In genomic region chr1:27589841-27590426, GRCh38 we compare ENCODE assay signal across 9 cellular contexts. TPM values are rescaled to one million over a fixed set of nuclear protein-coding genes. Genes with fewer than 3 reads are reported as not detected.
DNase-seq lines count a peak whose midpoint lies in the region; ATAC-seq, FAIRE-seq and TF ChIP-seq lines count a peak whose summit lies in the region.
"Had no signal": no experiment of that assay in that cellular context is flagged by ENCODE, and none has a peak within 500 bp of the region (broad histone marks: within the 10 kb centered on the region; RNA-seq: fewer than 3 reads in every experiment).

No MANE protein-coding gene starts in this region.

- TF ChIP-seq CTCF in HCT116 (IDR thresholded peaks at IDR 0.05 in 2 of 3, conservative IDR thresholded peaks at IDR 0.05 in 1 of 3; ENCODE audit: borderline replicate concordance in 1 of 3, insufficient read depth in 1 of 3, low read depth in 2 of 3, low read length in 2 of 3) (no peak), cardiac muscle cell (IDR thresholded peaks at IDR 0.05; ENCODE audit: low read depth, low read length) (no peak), Calu3 (IDR thresholded peaks at IDR 0.05; ENCODE audit: unreplicated experiment) (no peak)

- no TSS peak for BruUV-seq in HCT116 (replicated peaks; lab: Mats Ljungman, UMichigan)
- no TSS peak for BruUV-seq in Calu3 (replicated peaks; lab: Mats Ljungman, UMichigan)

- H3K4me1 ChIP-seq in HCT116 (ENCODE audit: control insufficient read depth in 1 of 2, insufficient read depth in 2 of 2, low read length in 2 of 2), result peaks cover 23 to 32% of the 10 kb centered on the region in 2 experiments
- peaks cover 40% of the 10 kb centered on the region for H3K4me1 ChIP-seq in cardiac muscle cell (ENCODE audit: low read depth)
- H3K4me1 ChIP-seq in skeletal muscle satellite cell (ENCODE audit: control insufficient read depth, insufficient read depth, low read length), result peaks cover 60% of the 10 kb centered on the region

- DNase-seq in HCT116 (ENCODE audit: low read depth, low spot score) (no peak), RCC 7860 (ENCODE audit: low spot score) (peak; percentile 37), cardiac muscle cell (ENCODE audit: low read depth in 1 of 2, low spot score in 1 of 2) (peak; percentile 53 to 57), SKM-1 treated with dmso at 0.1 percent for 144 hours (lab: John Stamatoyannopoulos, UW; ENCODE audit: unreplicated experiment) (no peak), Calu3 (no peak)

- H3K79me2 ChIP-seq in HCT116 (ENCODE audit: insufficient read depth, low read length), result peaks cover 65% of the 10 kb centered on the region

- peak; percentile 33; the same call in 1 of the 2 replicates for ATAC-seq in HCT116
- no peak for ATAC-seq in HG03521 (IDR thresholded peaks at IDR 0.05; ENCODE audit: unreplicated experiment)
- no peak for ATAC-seq in GM19452 (IDR thresholded peaks at IDR 0.05; ENCODE audit: unreplicated experiment)

- no peak for TF ChIP-seq POLR2A in HCT116 (IDR thresholded peaks at IDR 0.05; ENCODE audit: borderline replicate concordance, extremely low read depth, insufficient read depth, insufficient read length)

- no peak overlapping the region for H3K27ac Mint-ChIP-seq in Calu3 (ENCODE audit: unreplicated experiment)

- H3K4me3 ChIP-seq in HCT116 (replicated peaks in 1 of 2; ENCODE audit: low read depth in 1 of 2, low read length in 2 of 2) (no peak overlapping the region), cardiac muscle cell (no peak overlapping the region), skeletal muscle satellite cell (ENCODE audit: low read length) (no peak overlapping the region)

- no peak overlapping the region for H3K4me3 Mint-ChIP-seq in Calu3 (ENCODE audit: low read depth, unreplicated experiment)

- POLR2A ChIA-PET in HCT116 (lab: Charles Lee), result no interaction called here

- H3K36me3 Mint-ChIP-seq in Calu3 (ENCODE audit: insufficient read depth, unreplicated experiment), result no peaks in the 10 kb centered on the region

- H3K27me3 Mint-ChIP-seq in Calu3 (ENCODE audit: unreplicated experiment), result no peaks in the 10 kb centered on the region

- TF ChIP-seq RAD21 in HCT116 (IDR thresholded peaks at IDR 0.05; ENCODE audit: low read depth), result no peak

- peaks cover 0 to 7% of the 10 kb centered on the region in 2 experiments; a peak in 2 of 4 replicates for H3K36me3 ChIP-seq in HCT116 (ENCODE audit: control insufficient read depth in 1 of 2, insufficient read depth in 2 of 2, low read length in 2 of 2)
- no peaks in the 10 kb centered on the region for H3K36me3 ChIP-seq in cardiac muscle cell
- peaks cover 9% of the 10 kb centered on the region for H3K36me3 ChIP-seq in skeletal muscle satellite cell (ENCODE audit: insufficient read depth, low read length)

- no peaks in the 10 kb centered on the region for H3K9me3 Mint-ChIP-seq in Calu3 (ENCODE audit: low read depth, unreplicated experiment)
- H3K9me3 Mint-ChIP-seq: nephron had no signal

- RAD21 ChIA-PET in HCT116 (lab: Charles Lee; ENCODE audit: low non-redundant PET in 1 of 2, low total read pairs in 2 of 2, uncharacterized antibody in 2 of 2, unreplicated experiment in 2 of 2), result no interaction called here

- CTCF ChIA-PET in HCT116 (lab: Charles Lee), result interaction anchor here (2.2 kb wide), 1 partner anchor 33 kb away, joined by 12 read pairs; no protein-coding TSS in a partner anchor
- CTCF ChIA-PET in Calu3 (lab: Charles Lee), result interaction anchor here (0.8 kb wide), 1 partner anchor 32 kb away, joined by 3 read pairs; no protein-coding TSS in a partner anchor

- no peak for FAIRE-seq in RCC 7860 (lab: Jason Lieb, UNC)

- intact Hi-C loops in HCT116 (cut with micrococcal nuclease), result no loop called here
- intact Hi-C loops in Calu3 (cut with micrococcal nuclease; ENCODE audit: unreplicated experiment), result no loop called here

- H3K9me3 ChIP-seq in HCT116 (ENCODE audit: control insufficient read depth in 1 of 2, insufficient read depth in 1 of 2, low read depth in 1 of 2, low read length in 2 of 2), result no peaks in the 10 kb centered on the region
- no peaks in the 10 kb centered on the region for H3K9me3 ChIP-seq in cardiac muscle cell (ENCODE audit: low read depth)
- H3K9me3 ChIP-seq in skeletal muscle satellite cell (replicated peaks; ENCODE audit: low read length), result no peaks in the 10 kb centered on the region

- H3K4me2 ChIP-seq in HCT116 (ENCODE audit: low read length) (peak overlapping the region; percentile 33; the same call in 1 of the 2 replicates), skeletal muscle satellite cell (ENCODE audit: low read length) (peak overlapping the region; percentile 33)

- no peaks in the 10 kb centered on the region for H3K4me1 Mint-ChIP-seq in Calu3 (ENCODE audit: low read depth, unreplicated experiment)

- H3K9ac ChIP-seq in HCT116 (ENCODE audit: low read length) (no peak overlapping the region; the same call in 1 of the 2 replicates), skeletal muscle satellite cell (ENCODE audit: low read depth, low read length) (peak overlapping the region; percentile 9)

- H4K20me1 ChIP-seq in HCT116 (ENCODE audit: insufficient read depth), result no peaks in the 10 kb centered on the region

- peak overlapping the region; percentile 47 for H3K27ac ChIP-seq in HCT116 (ENCODE audit: low read depth, low read length)
- H3K27ac ChIP-seq in cardiac muscle cell, result peak overlapping the region; percentile 64

- no peaks in the 10 kb centered on the region for H3K27me3 ChIP-seq in HCT116 (ENCODE audit: insufficient read depth, low read length)
- H3K27me3 ChIP-seq in cardiac muscle cell, result no peaks in the 10 kb centered on the region
- H3K27me3 ChIP-seq in skeletal muscle satellite cell (ENCODE audit: control insufficient read depth, insufficient read depth, low read length), result no peaks in the 10 kb centered on the region

- no peaks in the 10 kb centered on the region for H3K9me2 ChIP-seq in HCT116 (ENCODE audit: insufficient read depth)

- no peak overlapping the region for H2AFZ ChIP-seq in HCT116 (ENCODE audit: low read depth, low read length, poor library complexity, severe bottlenecking)

TF ChIP-seq in HCT116, 20 proteins besides CTCF, POLR2A, EP300 and RAD21:
- TF ChIP-seq CBX3 (IDR thresholded peaks at IDR 0.05; ENCODE audit: low read depth) (no peak), ELF1 (IDR thresholded peaks at IDR 0.05; ENCODE audit: borderline replicate concordance, low read depth) (no peak), JUND (IDR thresholded peaks at IDR 0.05) (no peak), SRF (IDR thresholded peaks at IDR 0.05; ENCODE audit: low read depth) (no peak), YY1 (IDR thresholded peaks at IDR 0.05; ENCODE audit: extremely low read depth, insufficient replicate concordance, low read depth, low read length) (no peak), FOSL1 (IDR thresholded peaks at IDR 0.05; ENCODE audit: low read depth) (no peak), EZH2phosphoT487 (IDR thresholded peaks at IDR 0.05; ENCODE audit: borderline replicate concordance) (no peak), CEBPB (IDR thresholded peaks at IDR 0.05; ENCODE audit: low read depth) (no peak)
- TF ChIP-seq, protein P1, sequence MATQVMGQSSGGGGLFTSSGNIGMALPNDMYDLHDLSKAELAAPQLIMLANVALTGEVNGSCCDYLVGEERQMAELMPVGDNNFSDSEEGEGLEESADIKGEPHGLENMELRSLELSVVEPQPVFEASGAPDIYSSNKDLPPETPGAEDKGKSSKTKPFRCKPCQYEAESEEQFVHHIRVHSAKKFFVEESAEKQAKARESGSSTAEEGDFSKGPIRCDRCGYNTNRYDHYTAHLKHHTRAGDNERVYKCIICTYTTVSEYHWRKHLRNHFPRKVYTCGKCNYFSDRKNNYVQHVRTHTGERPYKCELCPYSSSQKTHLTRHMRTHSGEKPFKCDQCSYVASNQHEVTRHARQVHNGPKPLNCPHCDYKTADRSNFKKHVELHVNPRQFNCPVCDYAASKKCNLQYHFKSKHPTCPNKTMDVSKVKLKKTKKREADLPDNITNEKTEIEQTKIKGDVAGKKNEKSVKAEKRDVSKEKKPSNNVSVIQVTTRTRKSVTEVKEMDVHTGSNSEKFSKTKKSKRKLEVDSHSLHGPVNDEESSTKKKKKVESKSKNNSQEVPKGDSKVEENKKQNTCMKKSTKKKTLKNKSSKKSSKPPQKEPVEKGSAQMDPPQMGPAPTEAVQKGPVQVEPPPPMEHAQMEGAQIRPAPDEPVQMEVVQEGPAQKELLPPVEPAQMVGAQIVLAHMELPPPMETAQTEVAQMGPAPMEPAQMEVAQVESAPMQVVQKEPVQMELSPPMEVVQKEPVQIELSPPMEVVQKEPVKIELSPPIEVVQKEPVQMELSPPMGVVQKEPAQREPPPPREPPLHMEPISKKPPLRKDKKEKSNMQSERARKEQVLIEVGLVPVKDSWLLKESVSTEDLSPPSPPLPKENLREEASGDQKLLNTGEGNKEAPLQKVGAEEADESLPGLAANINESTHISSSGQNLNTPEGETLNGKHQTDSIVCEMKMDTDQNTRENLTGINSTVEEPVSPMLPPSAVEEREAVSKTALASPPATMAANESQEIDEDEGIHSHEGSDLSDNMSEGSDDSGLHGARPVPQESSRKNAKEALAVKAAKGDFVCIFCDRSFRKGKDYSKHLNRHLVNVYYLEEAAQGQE (IDR thresholded peaks at IDR 0.05; ENCODE audit: low read depth), result no peak

RNA-seq across cellular contexts. Expression of gene AHDC1, which starts 14.0 kb away (rescaled TPM):
- total RNA-seq in HCT116 (2021; ENCODE audit: unreplicated experiment) (33.7 TPM), cardiac muscle cell (31.0 and 58.1 TPM in 2 replicates), Calu3 (2022) (20.8 and 21.5 TPM in 2 replicates)
- 26.1 and 30.5 TPM in 2 replicates for polyA plus RNA-seq in HCT116 (2012)
- 16.3 and 21.1 TPM in 2 replicates for polyA plus RNA-seq in cardiac muscle cell
- total RNA-seq in skeletal muscle satellite cell (2012; rRNA removed), result 11.6 and 11.9 TPM in 2 replicates

RNA-seq across cellular contexts. Expression of gene FGR, which starts 45.1 kb away (rescaled TPM):
- not detected for total RNA-seq in HCT116 (2021; ENCODE audit: unreplicated experiment)
- 0.04 TPM in 1 of 2 replicates, not detected in the other for polyA plus RNA-seq in HCT116 (2012)
- total RNA-seq in cardiac muscle cell, result not detected in 2 replicates
- 0.14 and 0.18 TPM in 2 replicates for polyA plus RNA-seq in cardiac muscle cell
- not detected in 2 replicates for total RNA-seq in skeletal muscle satellite cell (2012; rRNA removed)
- total RNA-seq in Calu3 (2022), result not detected in 2 replicates

Comparison
In these comparisons a context has a peak if more than half of its experiments do, and no peak if none do; other contexts are left out.
1. DNase-seq: peak in RCC 7860 (single experiment) and cardiac muscle cell (2 of 2); none in HCT116 (single experiment), SKM-1 treated with dmso at 0.1 percent for 144 hours (single experiment) and Calu3 (single experiment).